Comparison of ENCODE assay signal across 19 cellular contexts in the genomic region with DNA sequence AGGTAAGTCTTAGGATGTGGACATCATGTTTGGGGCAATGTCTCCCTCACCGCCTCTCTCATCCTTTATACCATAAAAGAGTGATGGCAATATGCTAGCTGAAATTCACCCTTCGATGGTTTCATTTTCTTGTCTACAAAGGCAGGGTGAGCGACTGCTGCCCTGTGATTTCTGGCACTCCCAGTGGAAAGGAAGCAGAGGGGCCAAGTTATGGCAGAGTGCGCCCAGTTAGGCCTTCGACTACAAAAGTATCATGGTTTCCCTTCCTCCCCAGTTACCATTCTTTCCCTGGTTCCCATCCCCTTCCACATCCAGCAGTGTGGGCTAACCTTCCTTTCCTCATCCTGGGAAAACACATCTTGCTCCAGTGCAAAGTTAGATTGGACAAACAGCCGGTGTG. TPM values are rescaled to one million over a fixed set of nuclear protein-coding genes. Genes with fewer than 3 reads are reported as not detected.
DNase-seq lines count a peak whose midpoint lies in the region; ATAC-seq and TF ChIP-seq lines count a peak whose summit lies in the region.
"Had no signal": no experiment of that assay in that cellular context is flagged by ENCODE, and none has a peak within 500 bp of the region (broad histone marks: within the 10 kb centered on the region; RNA-seq: fewer than 3 reads in every experiment).

No MANE protein-coding gene starts in this region.

- no peaks in the 10 kb centered on the region for H3F3A ChIP-seq in neural progenitor cell (ENCODE audit: low read depth)

- no peak overlapping the region for H3K4me3 Mint-ChIP-seq in neural progenitor cell
- H3K4me3 Mint-ChIP-seq: activated B cell treated with CpG ODN at 0.5 μM for 24 hours; activated CD8-positive, alpha-beta T cell treated with anti-CD3 and anti-CD28 coated beads for 36 hours; naive thymus-derived CD4-positive, alpha-beta T cell; stimulated activated naive CD8-positive, alpha-beta T cell treated with anti-CD3 and anti-CD28 coated beads, Interleukin-15, Interleukin-2, amounts not matched to agents 100 ng/mL and 50 ng/mL, for 24 hours; T-helper 1 cell treated with Interleukin-12 subunit alpha and Interleukin-12 subunit beta and Interleukin-4 antibody, amounts not matched to agents 30 μg/mL and 1 μg/mL, for 36 hours had no signal

- TF ChIP-seq CTCF in heart left ventricle (IDR thresholded peaks at IDR 0.05), result no peak
- no peak for TF ChIP-seq CTCF in sigmoid colon (IDR thresholded peaks at IDR 0.05)
- no peak for TF ChIP-seq CTCF in uterus (IDR thresholded peaks at IDR 0.05)
- no peak for TF ChIP-seq CTCF in mucosa of descending colon (IDR thresholded peaks at IDR 0.05)
- TF ChIP-seq CTCF in neural progenitor cell (IDR thresholded peaks at IDR 0.05), result no peak

- peaks cover 37% of the 10 kb centered on the region for H3K36me3 Mint-ChIP-seq in neural progenitor cell

- H3K27me3 ChIP-seq in heart left ventricle, result no peaks in the 10 kb centered on the region
- H3K27me3 ChIP-seq in sigmoid colon, result no peaks in the 10 kb centered on the region
- no peaks in the 10 kb centered on the region for H3K27me3 ChIP-seq in uterus
- no peaks in the 10 kb centered on the region for H3K27me3 ChIP-seq in neural progenitor cell
- H3K27me3 ChIP-seq: BE2C, left lung had no signal

- H2AFZ ChIP-seq in neural progenitor cell (replicated peaks), result no peak overlapping the region

- intact Hi-C loops in heart left ventricle (cut with DNase I), result no loop called here
- intact Hi-C loops in sigmoid colon (cut with DNase I), result no loop called here
- intact Hi-C loops in uterus (cut with DNase I; ENCODE audit: low total_unique reads), result no loop called here
- intact Hi-C loops in mucosa of descending colon (cut with DNase I, micrococcal nuclease), result no loop called here

- H3K27me3 Mint-ChIP-seq in neural progenitor cell (ENCODE audit: insufficient read depth, low read depth), result peaks cover 3% of the 10 kb centered on the region
- H3K27me3 Mint-ChIP-seq: activated B cell treated with CpG ODN at 0.5 μM for 24 hours; activated CD8-positive, alpha-beta T cell treated with anti-CD3 and anti-CD28 coated beads for 36 hours; naive thymus-derived CD4-positive, alpha-beta T cell; progenitor cell of endocrine pancreas; stimulated activated naive CD8-positive, alpha-beta T cell treated with anti-CD3 and anti-CD28 coated beads, Interleukin-15, Interleukin-2, amounts not matched to agents 100 ng/mL and 50 ng/mL, for 24 hours had no signal

- ATAC-seq in heart left ventricle, result peak in 3 of 4 donors; percentile 28 to 61 (median 48)
- no peak for ATAC-seq in mucosa of descending colon
- ATAC-seq in HG02970 (IDR thresholded peaks at IDR 0.05; ENCODE audit: low FRiP score, unreplicated experiment), result no peak
- ATAC-seq: activated CD8-positive, alpha-beta T cell treated with anti-CD3 and anti-CD28 coated beads for 36 hours; naive thymus-derived CD4-positive, alpha-beta T cell had no signal

- no peak overlapping the region for H3K4me3 ChIP-seq in heart left ventricle
- no peak overlapping the region for H3K4me3 ChIP-seq in sigmoid colon
- no peak overlapping the region for H3K4me3 ChIP-seq in uterus
- no peak overlapping the region for H3K4me3 ChIP-seq in mucosa of descending colon
- H3K4me3 ChIP-seq in neural progenitor cell, result no peak overlapping the region
- H3K4me3 ChIP-seq: left lung had no signal

- H3K9ac ChIP-seq in neural progenitor cell, result no peak overlapping the region

- H3K4me1 ChIP-seq in heart left ventricle (peaks cover 5 to 49% (median 24%) of the 10 kb centered on the region in 12 donors), sigmoid colon (peaks cover 0 to 28% (median 16%) of the 10 kb centered on the region in 4 donors), uterus (peaks cover 0 to 9% of the 10 kb centered on the region in 2 donors), mucosa of descending colon (ENCODE audit: low read depth) (no peaks in the 10 kb centered on the region), neural progenitor cell (peaks cover 12% of the 10 kb centered on the region)
- H3K4me1 ChIP-seq: BE2C, left lung had no signal

- H3K27ac ChIP-seq in angular gyrus (ENCODE audit: low read depth, low read length) (peak overlapping the region; percentile 91), heart left ventricle (peak overlapping the region in 11 of 12 donors; percentile 50 to 85 (median 72)), sigmoid colon (peak overlapping the region; percentile 18 to 38 (median 31)), uterus (peak overlapping the region; percentile 42 to 51), neural progenitor cell (no peak overlapping the region)

- H3K79me2 ChIP-seq in neural progenitor cell (ENCODE audit: low read depth), result no peaks in the 10 kb centered on the region

- H4K20me1 ChIP-seq in neural progenitor cell (ENCODE audit: low read depth), result no peaks in the 10 kb centered on the region

- WGBS in heart left ventricle, 4 donors, result 46 to 53% (median 50%) methylated on average over 6 of the region's 6 CpGs
- WGBS in sigmoid colon, 2 donors, result 85 to 86% methylated on average over 6 of the region's 6 CpGs

- no peak overlapping the region for H3K4me2 ChIP-seq in neural progenitor cell

- H3K27ac Mint-ChIP-seq in neural progenitor cell, result no peak overlapping the region
- H3K27ac Mint-ChIP-seq: activated B cell treated with CpG ODN at 0.5 μM for 24 hours; activated CD8-positive, alpha-beta T cell treated with anti-CD3 and anti-CD28 coated beads for 36 hours; progenitor cell of endocrine pancreas; stimulated activated naive CD8-positive, alpha-beta T cell treated with anti-CD3 and anti-CD28 coated beads, Interleukin-15, Interleukin-2, amounts not matched to agents 100 ng/mL and 50 ng/mL, for 24 hours; T-helper 1 cell treated with Interleukin-12 subunit alpha and Interleukin-12 subunit beta and Interleukin-4 antibody, amounts not matched to agents 30 μg/mL and 1 μg/mL, for 36 hours had no signal

- no peak for TF ChIP-seq EP300 in sigmoid colon (IDR thresholded peaks at IDR 0.05)

- no peaks in the 10 kb centered on the region for H3K9me3 ChIP-seq in heart left ventricle
- no peaks in the 10 kb centered on the region for H3K9me3 ChIP-seq in sigmoid colon
- H3K9me3 ChIP-seq in uterus, result no peaks in the 10 kb centered on the region
- no peaks in the 10 kb centered on the region for H3K9me3 ChIP-seq in mucosa of descending colon
- H3K9me3 ChIP-seq in neural progenitor cell (ENCODE audit: low read depth), result no peaks in the 10 kb centered on the region
- H3K9me3 ChIP-seq: BE2C, left lung had no signal

- TF ChIP-seq POLR2A in heart left ventricle (IDR thresholded peaks at IDR 0.05), result no peak
- TF ChIP-seq POLR2A in sigmoid colon (IDR thresholded peaks at IDR 0.05), result no peak
- no peak for TF ChIP-seq POLR2A in uterus (IDR thresholded peaks at IDR 0.05)

- H3K4me1 Mint-ChIP-seq in neural progenitor cell, result peaks cover 35% of the 10 kb centered on the region
- H3K4me1 Mint-ChIP-seq: activated B cell treated with CpG ODN at 0.5 μM for 24 hours had no signal

- H3K36me3 ChIP-seq in heart left ventricle, result peaks cover 0 to 74% (median 47%) of the 10 kb centered on the region in 9 donors
- H3K36me3 ChIP-seq in sigmoid colon, result peaks cover 1 to 44% (median 14%) of the 10 kb centered on the region in 4 donors
- no peaks in the 10 kb centered on the region for H3K36me3 ChIP-seq in uterus
- H3K36me3 ChIP-seq in mucosa of descending colon (ENCODE audit: low read depth), result no peaks in the 10 kb centered on the region
- H3K36me3 ChIP-seq in neural progenitor cell, result no peaks in the 10 kb centered on the region

- DNase-seq in heart left ventricle (no peak), sigmoid colon (no peak), uterus (no peak), mucosa of descending colon (no peak), neural progenitor cell (ENCODE audit: low spot score) (no peak)
- DNase-seq: activated B cell treated with CpG ODN at 0.5 μM for 24 hours; activated CD8-positive, alpha-beta T cell treated with anti-CD3 and anti-CD28 coated beads for 36 hours; activated T-cell treated with anti-CD3 and anti-CD28 coated beads, Interleukin-2, amount 50 U/mL, for 48 hours; BE2C; foreskin melanocyte; left lung; naive thymus-derived CD4-positive, alpha-beta T cell; NCI-H1694; SHP77 treated with DMSO at 0.1 percent for 48 hours had no signal

- no peaks in the 10 kb centered on the region for H3K9me3 Mint-ChIP-seq in neural progenitor cell
- H3K9me3 Mint-ChIP-seq: activated B cell treated with CpG ODN at 0.5 μM for 24 hours; activated CD8-positive, alpha-beta T cell treated with anti-CD3 and anti-CD28 coated beads for 36 hours; naive thymus-derived CD4-positive, alpha-beta T cell; stimulated activated naive CD8-positive, alpha-beta T cell treated with anti-CD3 and anti-CD28 coated beads, Interleukin-15, Interleukin-2, amounts not matched to agents 100 ng/mL and 50 ng/mL, for 24 hours; T-helper 1 cell treated with Interleukin-12 subunit alpha and Interleukin-12 subunit beta and Interleukin-4 antibody, amounts not matched to agents 30 μg/mL and 1 μg/mL, for 36 hours had no signal

RNA-seq across cellular contexts. Expression of a gene that starts 43.8 kb away (rescaled TPM):
- 100 to 1,000 TPM in 1 of 9 donors, 10 to 100 TPM in 8; 35.3 to 121 (median 58.3) TPM for total RNA-seq in heart left ventricle
- 10 to 100 TPM; 10.8 to 37.0 TPM for polyA plus RNA-seq in heart left ventricle
- 100 to 1,000 TPM in 1 of 4 donors, 10 to 100 TPM in 3; 72.1 to 124 (median 85.9) TPM for total RNA-seq in sigmoid colon
- polyA plus RNA-seq in sigmoid colon, result 10 to 100 TPM; 14.1 to 25.0 (median 16.8) TPM
- total RNA-seq in uterus, result 100 to 1,000 TPM in 1 of 4 donors, 10 to 100 TPM in 3; 24.4 to 226 (median 82.3) TPM
- 10 to 100 TPM; 53.1 to 87.5 (median 76.7) TPM for total RNA-seq in mucosa of descending colon
- 32.8 and 33.4 TPM in 2 replicates for total RNA-seq in neural progenitor cell (ENCODE audit: low replicate concordance)

Comparison
In these comparisons a context has a peak if more than half of its experiments do, and no peak if none do; other contexts are left out.
1. ATAC-seq: peak in heart left ventricle (3 of 4); none in mucosa of descending colon (single experiment) and HG02970 (single experiment).